ENCODE assay signal across 7 cellular contexts in genomic region chr12:62259311-62259992, GRCh38. TPM values are rescaled to one million over a fixed set of nuclear protein-coding genes. Genes with fewer than 3 reads are reported as not detected.
A peak's percentile ranks its signal among the peaks of the same experiment; 100 is the strongest.
DNase-seq lines count a peak whose midpoint lies in the region; ATAC-seq, FAIRE-seq and TF ChIP-seq lines count a peak whose summit lies in the region.

No MANE protein-coding gene starts in this region.

- peak overlapping the region; percentile 99 for H3K27ac Mint-ChIP-seq in T-helper 2 cell treated with Interferon-gamma antibody and Interleukin-4, amounts not matched to agents 5 μg/mL and 100 μg/mL, for 36 hours

- H3K4me1 Mint-ChIP-seq in T-helper 2 cell treated with Interferon-gamma antibody and Interleukin-4, amounts not matched to agents 5 μg/mL and 100 μg/mL, for 36 hours (ENCODE audit: low read depth): peaks cover 43% of the 10 kb centered on the region

- H3K9me3 Mint-ChIP-seq in T-helper 2 cell treated with Interferon-gamma antibody and Interleukin-4, amounts not matched to agents 5 μg/mL and 100 μg/mL, for 36 hours: no peaks in the 10 kb centered on the region

- ATAC-seq in GM18499 (IDR thresholded peaks at IDR 0.05; ENCODE audit: insufficient read depth, unreplicated experiment) (peak; percentile 4), pancreas (peak; percentile 35 to 52 (median 42))

- H3K27ac ChIP-seq in GM23248 (peak overlapping the region; percentile 89), pancreas (peak overlapping the region; percentile 71 to 94 (median 86))

- 3 to 5% methylated on average over 20 of the region's 20 CpGs for WGBS in GM23248 (ENCODE audit: low coverage in 1 of 2, low lambda C conversion rate in 2 of 2, missing lambda C conversion rate in 2 of 2), 2 experiments
- 0 to 1% methylated on average over 20 of the region's 20 CpGs for WGBS in pancreas, 2 donors

- in situ Hi-C loops in GM23248 (cut with MboI): no loop called here

- H3K27me3 ChIP-seq in GM23248 (replicated peaks; ENCODE audit: insufficient read depth) (no peaks in the 10 kb centered on the region), pancreas (no peaks in the 10 kb centered on the region)

- peak overlapping the region; percentile 98 for H3K4me3 Mint-ChIP-seq in T-helper 2 cell treated with Interferon-gamma antibody and Interleukin-4, amounts not matched to agents 5 μg/mL and 100 μg/mL, for 36 hours

- H3F3A ChIP-seq in GM23248 (ENCODE audit: insufficient read depth): 0 out of 2 replicates have a peak, but pooled peaks cover 3% of the 10 kb centered on the region

- peaks cover 27% of the 10 kb centered on the region for H3K36me3 Mint-ChIP-seq in T-helper 2 cell treated with Interferon-gamma antibody and Interleukin-4, amounts not matched to agents 5 μg/mL and 100 μg/mL, for 36 hours (ENCODE audit: low read depth)

- peak overlapping the region; percentile 85 for H3K4me3 ChIP-seq in GM23248
- H3K4me3 ChIP-seq in LNCaP clone FGC (ENCODE audit: low read depth, low read length): peak overlapping the region; percentile 95
- peak overlapping the region; percentile 92 to 97 for H3K4me3 ChIP-seq in foreskin fibroblast (ENCODE audit: low read depth in 1 of 2, low read length in 2 of 2)
- H3K4me3 ChIP-seq in pancreas: peak overlapping the region; percentile 75 to 81 (median 78)

- H3K27me3 Mint-ChIP-seq in T-helper 2 cell treated with Interferon-gamma antibody and Interleukin-4, amounts not matched to agents 5 μg/mL and 100 μg/mL, for 36 hours (ENCODE audit: low read depth): no peaks in the 10 kb centered on the region

- DNase-seq in GM23248: peak; percentile 29
- no peak for DNase-seq in LNCaP clone FGC (ENCODE audit: low read depth)
- DNase-seq in T-helper 2 cell treated with Interferon-gamma antibody and Interleukin-4, amounts not matched to agents 5 μg/mL and 100 μg/mL, for 36 hours (ENCODE audit: low spot score): no peak
- no peak for DNase-seq in foreskin fibroblast
- DNase-seq in pancreas: peak in 3 of 6 donors; percentile 8 to 45 (median 27)
- no peak for DNase-seq in islet precursor cell

- no peaks in the 10 kb centered on the region; the same call in 1 of the 2 replicates for H4K20me1 ChIP-seq in GM23248 (ENCODE audit: insufficient read depth)

- intact Hi-C loops in pancreas (cut with DNase I): no loop called here

- TF ChIP-seq CTCF in LNCaP clone FGC (IDR thresholded peaks at IDR 0.05; ENCODE audit: control insufficient read depth, extremely low read depth, insufficient read depth): no peak
- TF ChIP-seq CTCF in foreskin fibroblast (IDR thresholded peaks at IDR 0.05; ENCODE audit: low read depth, low read length): no peak
- no peak for TF ChIP-seq CTCF in pancreas (IDR thresholded peaks at IDR 0.05)

- FAIRE-seq in pancreas (lab: Jason Lieb, UNC): no peak

- H3K4me1 ChIP-seq in GM23248 (ENCODE audit: insufficient read depth) (peaks cover 40% of the 10 kb centered on the region), pancreas (peaks cover 18 to 30% (median 23%) of the 10 kb centered on the region in 3 donors)

- H3K9me3 ChIP-seq in GM23248 (ENCODE audit: low read depth): no peaks in the 10 kb centered on the region
- H3K9me3 ChIP-seq in pancreas: no peaks in the 10 kb centered on the region

- H3K4me2 ChIP-seq in GM23248 (ENCODE audit: unreplicated experiment): peak overlapping the region; percentile 91

- H2AFZ ChIP-seq in GM23248: peak overlapping the region; percentile 91

- peaks cover 42% of the 10 kb centered on the region for H3K79me2 ChIP-seq in GM23248 (ENCODE audit: insufficient read depth)

- H3K9ac ChIP-seq in GM23248: peak overlapping the region; percentile 89

- H3K9me2 ChIP-seq in GM23248 (ENCODE audit: insufficient read depth): no peaks in the 10 kb centered on the region

- H3K36me3 ChIP-seq in GM23248 (ENCODE audit: low read depth) (no peaks in the 10 kb centered on the region), pancreas (no peaks in the 10 kb centered on the region)

RNA-seq across cellular contexts. Expression of gene USP15, which starts 0.8 kb away (rescaled TPM):
- total RNA-seq in GM23248 (2014; rRNA removed; shearing (Covaris generic)): 47.4 and 48.3 TPM in 2 replicates
- polyA plus RNA-seq in GM23248 (2016; fragmentation: Nextera tagmentation; extraction: Ambion mirVana) (43.0 and 54.4 TPM in 2 replicates), pancreas (10 to 100 TPM; 42.3 to 43.0 TPM)
- total RNA-seq in pancreas: 10 to 100 TPM; 16.7 to 31.6 (median 24.7) TPM
